Comparison of ENCODE assay signal across 18 cellular contexts in the genomic region with DNA sequence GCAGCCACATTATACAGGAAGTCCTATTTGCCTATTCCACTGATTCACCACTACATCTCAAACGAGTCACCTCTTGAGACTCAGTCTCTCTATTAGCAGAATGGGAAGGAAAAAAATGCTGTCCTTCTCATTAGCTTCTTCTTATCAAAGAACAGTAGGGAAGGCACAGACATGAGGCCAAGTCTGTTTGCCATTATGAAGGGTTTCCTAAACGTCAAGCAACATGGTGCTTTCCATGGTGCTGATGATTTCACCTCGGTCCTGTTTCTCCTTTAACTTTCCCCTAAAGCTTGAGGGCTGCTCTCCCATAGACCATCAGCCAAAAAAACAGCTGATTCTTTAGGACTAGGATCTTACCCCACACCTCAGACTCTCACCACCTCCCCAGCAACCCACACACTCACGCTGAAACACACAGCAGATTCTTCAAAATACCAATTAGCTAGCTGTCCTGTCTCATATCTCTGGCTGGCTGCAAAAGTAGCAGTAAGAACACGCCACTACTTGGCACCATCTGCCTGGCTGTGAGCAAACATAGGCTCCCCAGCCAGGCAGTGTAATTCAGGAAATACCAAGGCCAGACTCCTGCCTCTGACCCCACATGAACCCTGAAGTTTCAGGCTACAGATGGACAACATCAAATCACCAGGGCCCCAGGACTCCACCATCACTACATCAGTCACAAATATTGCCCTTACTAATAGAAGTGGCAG. TPM values are rescaled to one million over a fixed set of nuclear protein-coding genes. Genes with fewer than 3 reads are reported as not detected.
DNase-seq lines count a peak whose midpoint lies in the region; ATAC-seq and TF ChIP-seq lines count a peak whose summit lies in the region.
"Had no signal": no experiment of that assay in that cellular context is flagged by ENCODE, and none has a peak within 500 bp of the region (broad histone marks: within the 10 kb centered on the region; RNA-seq: fewer than 3 reads in every experiment).

No MANE protein-coding gene starts in this region.

- no peaks in the 10 kb centered on the region for H3K36me3 Mint-ChIP-seq in MCF 10A (ENCODE audit: insufficient read depth, unreplicated experiment)
- H3K36me3 Mint-ChIP-seq in activated naive CD4-positive, alpha-beta T cell treated with anti-CD3 and anti-CD28 coated beads for 36 hours (ENCODE audit: low read depth), result no peaks in the 10 kb centered on the region
- H3K36me3 Mint-ChIP-seq: activated naive CD8-positive, alpha-beta T cell; CD8-positive, alpha-beta T cell had no signal

- no peak for ATAC-seq in HG03159 (IDR thresholded peaks at IDR 0.05; ENCODE audit: unreplicated experiment)
- ATAC-seq: CD8-positive, alpha-beta T cell; psoas muscle had no signal

- no peak overlapping the region for H3K4me3 ChIP-seq in breast epithelium
- no peak overlapping the region for H3K4me3 ChIP-seq in fibroblast of mammary gland (ENCODE audit: control insufficient read depth, low read depth, low read length)
- H3K4me3 ChIP-seq: psoas muscle, suprapubic skin had no signal

- BruUV-seq in MCF 10A (replicated peaks; lab: Mats Ljungman, UMichigan), result no TSS peak

- no peaks in the 10 kb centered on the region for H3K9me3 ChIP-seq in breast epithelium
- H3K9me3 ChIP-seq: psoas muscle, suprapubic skin had no signal

- TF ChIP-seq POLR2A in breast epithelium (IDR thresholded peaks at IDR 0.05), result no peak

- no peaks in the 10 kb centered on the region for H3K4me1 ChIP-seq in breast epithelium
- H3K4me1 ChIP-seq: psoas muscle, suprapubic skin had no signal

- H3K4me1 Mint-ChIP-seq in MCF 10A (ENCODE audit: insufficient read depth, unreplicated experiment), result no peaks in the 10 kb centered on the region
- no peaks in the 10 kb centered on the region for H3K4me1 Mint-ChIP-seq in activated naive CD4-positive, alpha-beta T cell treated with anti-CD3 and anti-CD28 coated beads for 36 hours (ENCODE audit: low read depth)

- POLR2A ChIA-PET in MCF 10A (lab: Yijun Ruan, JAX), result no interaction called here

- TF ChIP-seq CTCF in MCF 10A (IDR thresholded peaks at IDR 0.05; ENCODE audit: unreplicated experiment) (no peak), breast epithelium (IDR thresholded peaks at IDR 0.05) (no peak), fibroblast of mammary gland (conservative IDR thresholded peaks at IDR 0.05; ENCODE audit: control insufficient read depth, insufficient read depth, low read depth, low read length) (no peak)

- CTCF ChIA-PET in MCF 10A (lab: Yijun Ruan, JAX), result no interaction called here
- CTCF ChIA-PET in activated naive CD4-positive, alpha-beta T cell treated with anti-CD3 and anti-CD28 coated beads for 36 hours (lab: Charles Lee), result no interaction called here

- intact Hi-C loops in MCF 10A (cut with micrococcal nuclease) (no loop called here), breast epithelium (cut with DNase I; ENCODE audit: low total_unique reads) (no loop called here)
- intact Hi-C loops in activated naive CD4-positive, alpha-beta T cell treated with anti-CD3 and anti-CD28 coated beads for 36 hours (cut with micrococcal nuclease), result no loop called here

- H3K27me3 ChIP-seq in breast epithelium, result no peaks in the 10 kb centered on the region
- H3K27me3 ChIP-seq: suprapubic skin had no signal

- no peak overlapping the region for H3K4me3 Mint-ChIP-seq in MCF 10A (ENCODE audit: unreplicated experiment)
- H3K4me3 Mint-ChIP-seq in activated naive CD4-positive, alpha-beta T cell treated with anti-CD3 and anti-CD28 coated beads for 36 hours, result no peak overlapping the region
- H3K4me3 Mint-ChIP-seq: activated naive CD8-positive, alpha-beta T cell; CD8-positive, alpha-beta T cell had no signal

- no peaks in the 10 kb centered on the region for H3K27me3 Mint-ChIP-seq in MCF 10A (ENCODE audit: insufficient read depth, unreplicated experiment)
- H3K27me3 Mint-ChIP-seq in activated naive CD4-positive, alpha-beta T cell treated with anti-CD3 and anti-CD28 coated beads for 36 hours (ENCODE audit: low read depth), result peaks cover 26% of the 10 kb centered on the region

- no peak overlapping the region for H3K27ac Mint-ChIP-seq in MCF 10A (ENCODE audit: low read depth, unreplicated experiment)
- no peak overlapping the region for H3K27ac Mint-ChIP-seq in activated naive CD4-positive, alpha-beta T cell treated with anti-CD3 and anti-CD28 coated beads for 36 hours
- H3K27ac Mint-ChIP-seq: activated naive CD8-positive, alpha-beta T cell; CD8-positive, alpha-beta T cell had no signal

- no peaks in the 10 kb centered on the region for H3K36me3 ChIP-seq in breast epithelium
- H3K36me3 ChIP-seq: suprapubic skin had no signal

- no peak overlapping the region for H3K27ac ChIP-seq in breast epithelium
- H3K27ac ChIP-seq: psoas muscle, suprapubic skin had no signal

- H3K9me3 Mint-ChIP-seq in MCF 10A (ENCODE audit: unreplicated experiment), result no peaks in the 10 kb centered on the region
- H3K9me3 Mint-ChIP-seq in activated naive CD4-positive, alpha-beta T cell treated with anti-CD3 and anti-CD28 coated beads for 36 hours, result no peaks in the 10 kb centered on the region
- H3K9me3 Mint-ChIP-seq: CD8-positive, alpha-beta T cell had no signal

- DNase-seq in MCF 10A (ENCODE audit: unreplicated experiment) (peak; percentile 16), breast epithelium (ENCODE audit: low spot score in 2 of 2) (no peak), RPMI7951 (ENCODE audit: low read depth) (peak; percentile 15), fibroblast of mammary gland (ENCODE audit: low read depth) (peak; percentile 10), occipital lobe (lab: John Stamatoyannopoulos, UW) (peak; percentile 14), GM19238 (ENCODE audit: insufficient read length, low spot score) (no peak)
- no peak for DNase-seq in activated naive CD4-positive, alpha-beta T cell treated with anti-CD3 and anti-CD28 coated beads for 36 hours
- DNase-seq: activated CD4-positive, alpha-beta T cell treated with anti-CD3 and anti-CD28 coated beads for 48 hours; activated T-cell treated with anti-CD3 and anti-CD28 coated beads for 4 hours; CD8-positive, alpha-beta T cell; GF-D8; head of caudate nucleus; NCI-H2081 treated with DMSO at 0.1 percent for 48 hours; NCI-H774; psoas muscle had no signal

RNA-seq across cellular contexts. Expression of a gene that starts 30.5 kb away (rescaled TPM):
- total RNA-seq in MCF 10A (2022) (4.6 and 6.8 TPM in 2 replicates), breast epithelium (1 to 10 TPM in 2 of 3 donors, under 1 TPM in 1; 0.16 to 4.3 (median 4.1) TPM), occipital lobe (4.7 TPM)
- total RNA-seq in RPMI7951 (2014; rRNA removed; shearing (Covaris generic)), result 1.7 and 3.2 TPM in 2 replicates
- 1 to 10 TPM; 1.1 to 1.5 TPM for total RNA-seq in activated naive CD4-positive, alpha-beta T cell treated with anti-CD3 and anti-CD28 coated beads for 36 hours
- total RNA-seq: CD8-positive, alpha-beta T cell had no signal

Comparison
In these comparisons a context has a peak if more than half of its experiments do, and no peak if none do; other contexts are left out.
1. DNase-seq: peak in MCF 10A (single experiment), RPMI7951 (single experiment), fibroblast of mammary gland (single experiment) and occipital lobe (single experiment); none in breast epithelium (0 of 2), activated naive CD4-positive, alpha-beta T cell treated with anti-CD3 and anti-CD28 coated beads for 36 hours (single experiment) and GM19238 (single experiment).